Comparison of ENCODE assay signal across 8 cellular contexts in the genomic region with DNA sequence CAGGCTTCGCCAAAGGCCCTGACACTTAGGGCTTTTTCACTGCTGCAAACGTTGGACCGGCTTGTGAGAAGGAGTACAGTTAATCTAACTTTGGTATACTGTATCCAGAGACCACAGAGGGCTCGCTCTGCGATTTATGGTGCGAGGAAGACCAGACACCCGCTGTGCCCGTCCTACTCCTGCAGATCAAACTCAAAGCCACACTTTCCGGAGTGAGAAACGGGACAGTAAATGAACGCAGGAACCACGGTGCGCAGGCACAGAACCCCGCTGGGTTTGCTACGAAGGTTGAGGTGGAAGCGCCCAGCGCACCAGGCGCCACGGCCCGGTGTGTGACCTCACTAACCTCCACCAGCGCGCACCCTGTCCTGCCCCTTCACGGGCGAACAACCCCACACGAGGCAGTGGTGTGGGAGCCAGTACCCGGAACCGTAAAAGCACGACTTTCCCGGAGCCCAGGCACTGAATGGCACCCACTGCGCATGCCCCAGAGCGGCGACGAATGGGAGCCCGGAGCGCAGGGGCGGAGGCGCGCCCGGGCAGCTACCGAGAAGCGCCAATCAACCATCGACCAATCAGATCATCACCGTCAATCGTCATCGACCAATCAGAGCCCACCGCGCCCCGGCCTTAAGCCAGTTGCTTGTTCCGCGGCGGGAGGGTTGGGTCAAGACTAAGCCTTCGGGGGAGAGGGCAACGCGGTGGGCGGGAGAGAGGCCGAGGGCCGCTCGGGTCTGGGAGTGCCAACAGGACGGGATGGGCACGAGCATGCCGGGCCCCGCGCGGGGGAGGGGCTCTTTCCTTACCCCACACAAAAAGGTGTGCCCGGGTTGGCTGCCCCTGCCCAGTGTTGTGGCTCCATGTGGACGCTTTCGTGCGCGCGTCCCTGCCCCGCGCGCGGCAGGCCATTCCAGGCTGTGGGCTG. TPM values are rescaled to one million over a fixed set of nuclear protein-coding genes. Genes with fewer than 3 reads are reported as not detected.
DNase-seq lines count a peak whose midpoint lies in the region; ATAC-seq and TF ChIP-seq lines count a peak whose summit lies in the region.

No MANE protein-coding gene starts in this region.

- H3K36me3 ChIP-seq in PC-9 (ENCODE audit: low read depth) (no peaks in the 10 kb centered on the region), esophagus squamous epithelium (no peaks in the 10 kb centered on the region), muscle layer of duodenum (ENCODE audit: control insufficient read depth in 1 of 2, insufficient read depth in 2 of 2, low read length in 2 of 2) (no peaks in the 10 kb centered on the region)

- H3K4me3 ChIP-seq in PC-9 = peak overlapping the region; percentile 56; the same call in 1 of the 2 replicates
- peak overlapping the region; percentile 45 to 74 (median 56) for H3K4me3 ChIP-seq in esophagus squamous epithelium
- H3K4me3 ChIP-seq in muscle layer of duodenum (ENCODE audit: low read depth in 1 of 2, low read length in 2 of 2) = peak overlapping the region; percentile 57 to 64

- H3K27me3 ChIP-seq in PC-9 (ENCODE audit: insufficient read depth, low read depth) (no peaks in the 10 kb centered on the region), esophagus squamous epithelium (no peaks in the 10 kb centered on the region), muscle layer of duodenum (ENCODE audit: low read depth, low read length) (no peaks in the 10 kb centered on the region)

- DNase-seq in DMS53 treated with DMSO at 0.1 percent for 48 hours (lab: John Stamatoyannopoulos, UW; ENCODE audit: unreplicated experiment) = peak; percentile 95
- peak; percentile 99 for DNase-seq in KBM-7
- peak; percentile 75 to 84 for DNase-seq in PC-9
- peak; percentile 82 for DNase-seq in activated T-cell treated with anti-CD3 and anti-CD28 coated beads, Interleukin-2, amount 50 U/mL, for 4 hours
- DNase-seq in esophagus squamous epithelium (lab: John Stamatoyannopoulos, UW) = peak; percentile 43
- DNase-seq in stimulated activated CD8-positive, alpha-beta memory T cell treated with anti-CD3 and anti-CD28 coated beads, Interleukin-7, amount 100 ng/mL, for 24 hours (ENCODE audit: low read depth) = peak; percentile 61

- H3K79me2 ChIP-seq in PC-9 (ENCODE audit: low read depth) = no peaks in the 10 kb centered on the region

- H4K20me1 ChIP-seq in PC-9 (ENCODE audit: insufficient read depth) = no peaks in the 10 kb centered on the region

- ATAC-seq in GM21723 (IDR thresholded peaks at IDR 0.05; ENCODE audit: unreplicated experiment) = peak; percentile 94
- ATAC-seq in activated T-cell treated with anti-CD3 and anti-CD28 coated beads, Interleukin-2, amount 50 U/mL, for 4 hours = peak; percentile 96 to 98

- intact Hi-C loops in PC-9 (cut with micrococcal nuclease; ENCODE audit: unreplicated experiment) (loop anchor here (2.0 to 5.0 kb wide), 2 partner anchors 28 to 59 kb away; a partner anchor contains a TSS), esophagus squamous epithelium (cut with DNase I) (no loop called here)

- BruUV-seq in PC-9 (replicated peaks; lab: Mats Ljungman, UMichigan) = TSS peak; percentile 71

- TF ChIP-seq CTCF in PC-9 (conservative IDR thresholded peaks at IDR 0.05) = no peak
- TF ChIP-seq CTCF in esophagus squamous epithelium (IDR thresholded peaks at IDR 0.05) = no peak

- no peaks in the 10 kb centered on the region for H3K9me2 ChIP-seq in PC-9 (ENCODE audit: insufficient read depth)

- H3K27ac ChIP-seq in PC-9 (peak overlapping the region; percentile 46), esophagus squamous epithelium (peak overlapping the region; percentile 78 to 89 (median 84)), muscle layer of duodenum (ENCODE audit: low read length) (peak overlapping the region; percentile 51)

- peak overlapping the region; percentile 69; the same call in 1 of the 2 replicates for H2AFZ ChIP-seq in PC-9

- no peaks in the 10 kb centered on the region for H3K9me3 Mint-ChIP-seq in activated T-cell treated with anti-CD3 and anti-CD28 coated beads, Interleukin-2, amount 50 U/mL, for 4 hours

- CTCF ChIA-PET in PC-9 (lab: Charles Lee) = no interaction called here

- no peaks in the 10 kb centered on the region for H3K36me3 Mint-ChIP-seq in activated T-cell treated with anti-CD3 and anti-CD28 coated beads, Interleukin-2, amount 50 U/mL, for 4 hours (ENCODE audit: insufficient read depth)

- H3K4me3 Mint-ChIP-seq in activated T-cell treated with anti-CD3 and anti-CD28 coated beads, Interleukin-2, amount 50 U/mL, for 4 hours = peak overlapping the region; percentile 88

- POLR2A ChIA-PET in PC-9 (lab: Charles Lee; ENCODE audit: unreplicated experiment) = interaction anchor here (0.6 kb wide), 1 partner anchor 57 kb away, joined by 3 read pairs; no protein-coding TSS in a partner anchor

- peaks cover 4% of the 10 kb centered on the region for H3K4me1 Mint-ChIP-seq in activated T-cell treated with anti-CD3 and anti-CD28 coated beads, Interleukin-2, amount 50 U/mL, for 4 hours (ENCODE audit: low read depth)

- no peaks in the 10 kb centered on the region for H3K27me3 Mint-ChIP-seq in activated T-cell treated with anti-CD3 and anti-CD28 coated beads, Interleukin-2, amount 50 U/mL, for 4 hours (ENCODE audit: low read depth)

- peaks cover 4% of the 10 kb centered on the region; the same call in 1 of the 2 replicates for H3F3A ChIP-seq in PC-9 (ENCODE audit: insufficient read depth, low read depth)

- no peaks in the 10 kb centered on the region for H3K4me1 ChIP-seq in PC-9 (replicated peaks; ENCODE audit: insufficient read depth)
- peaks cover 0 to 14% (median 0%) of the 10 kb centered on the region in 3 donors for H3K4me1 ChIP-seq in esophagus squamous epithelium
- H3K4me1 ChIP-seq in muscle layer of duodenum (ENCODE audit: control insufficient read depth in 1 of 2, insufficient read depth in 2 of 2, low read length in 2 of 2) = peaks cover 0 to 4% of the 10 kb centered on the region in 2 donors

- WGBS in esophagus squamous epithelium, 2 donors = 0 to 45% methylated on average over 2 to 12 of the region's 74 CpGs

- peak in 3 of 4 donors; percentile 31 to 67 (median 46) for TF ChIP-seq POLR2A in esophagus squamous epithelium (IDR thresholded peaks at IDR 0.05)

- no peaks in the 10 kb centered on the region for H3K9me3 ChIP-seq in PC-9 (ENCODE audit: insufficient read depth, low read depth)
- no peaks in the 10 kb centered on the region for H3K9me3 ChIP-seq in esophagus squamous epithelium
- H3K9me3 ChIP-seq in muscle layer of duodenum (ENCODE audit: control insufficient read depth in 1 of 2, low read length in 2 of 2) = no peaks in the 10 kb centered on the region

- H3K4me2 ChIP-seq in PC-9 = peak overlapping the region; percentile 74

- in situ Hi-C loops in KBM-7 (cut with MboI; ENCODE audit: low pct_unique_long_range_greater_than_20kb, low sequenced_read_pairs) = no loop called here

RNA-seq across cellular contexts. Expression of a gene that starts 21.3 kb away (rescaled TPM):
- total RNA-seq in PC-9 (2021) (36.7 and 43.4 TPM in 2 replicates), esophagus squamous epithelium (10 to 100 TPM; 30.1 to 78.0 (median 37.0) TPM)
- total RNA-seq in activated T-cell treated with anti-CD3 and anti-CD28 coated beads, Interleukin-2, amount 50 U/mL, for 4 hours = 10 to 100 TPM; 31.0 to 37.9 (median 36.5) TPM

RNA-seq across cellular contexts. Expression of a gene that starts 22.6 kb away (rescaled TPM):
- total RNA-seq in PC-9 (2021) = 12.8 and 17.6 TPM in 2 replicates
- 10 to 100 TPM; 21.2 to 28.4 (median 24.6) TPM for total RNA-seq in activated T-cell treated with anti-CD3 and anti-CD28 coated beads, Interleukin-2, amount 50 U/mL, for 4 hours
- total RNA-seq in esophagus squamous epithelium = 10 to 100 TPM; 16.2 to 21.5 (median 19.2) TPM

RNA-seq across cellular contexts. Expression of a gene that starts 27.2 kb away (rescaled TPM):
- total RNA-seq in PC-9 (2021) (12.8 and 17.6 TPM in 2 replicates), esophagus squamous epithelium (1 to 10 TPM; 2.3 to 9.5 (median 5.9) TPM)
- total RNA-seq in activated T-cell treated with anti-CD3 and anti-CD28 coated beads, Interleukin-2, amount 50 U/mL, for 4 hours = 10 to 100 TPM; 10.5 to 12.7 (median 11.4) TPM

RNA-seq across cellular contexts. Expression of a gene that starts 42.2 kb away (rescaled TPM):
- 20.6 and 23.9 TPM in 2 replicates for total RNA-seq in PC-9 (2021)
- total RNA-seq in activated T-cell treated with anti-CD3 and anti-CD28 coated beads, Interleukin-2, amount 50 U/mL, for 4 hours = 1 to 10 TPM; 3.3 to 4.2 (median 4.0) TPM
- 10 to 100 TPM; 11.7 to 40.3 (median 22.6) TPM for total RNA-seq in esophagus squamous epithelium

RNA-seq across cellular contexts. Expression of a gene that starts 57.8 kb away (rescaled TPM):
- total RNA-seq in PC-9 (2021) = 27.2 and 33.7 TPM in 2 replicates
- total RNA-seq in activated T-cell treated with anti-CD3 and anti-CD28 coated beads, Interleukin-2, amount 50 U/mL, for 4 hours = 10 to 100 TPM; 22.8 to 28.8 (median 23.4) TPM
- total RNA-seq in esophagus squamous epithelium = 10 to 100 TPM; 24.3 to 48.4 (median 43.1) TPM

Comparison
In these comparisons a context has a peak if more than half of its experiments do, and no peak if none do; other contexts are left out.
1. Peak in every context shown above with its lines: DNase-seq, ATAC-seq, H3K4me3 ChIP-seq and H3K27ac ChIP-seq.
2. DNase-seq: peak in every context shown above with its lines; median percentile 99 in KBM-7; 95 in DMS53 treated with DMSO at 0.1 percent for 48 hours; 82 in activated T-cell treated with anti-CD3 and anti-CD28 coated beads, Interleukin-2, amount 50 U/mL, for 4 hours; 80 in PC-9; 61 in stimulated activated CD8-positive, alpha-beta memory T cell treated with anti-CD3 and anti-CD28 coated beads, Interleukin-7, amount 100 ng/mL, for 24 hours; 43 in esophagus squamous epithelium.